In genomic region chr4:99403380-99404194, GRCh38 we compare ENCODE assay signal across 1 cellular context.
TF ChIP-seq lines count a peak whose summit lies in the region.

No MANE protein-coding gene starts in this region.

TF ChIP-seq in SK-N-SH, 30 proteins besides CTCF, POLR2A, EP300 and RAD21 (continued from another document):
- TF ChIP-seq, protein P1, sequence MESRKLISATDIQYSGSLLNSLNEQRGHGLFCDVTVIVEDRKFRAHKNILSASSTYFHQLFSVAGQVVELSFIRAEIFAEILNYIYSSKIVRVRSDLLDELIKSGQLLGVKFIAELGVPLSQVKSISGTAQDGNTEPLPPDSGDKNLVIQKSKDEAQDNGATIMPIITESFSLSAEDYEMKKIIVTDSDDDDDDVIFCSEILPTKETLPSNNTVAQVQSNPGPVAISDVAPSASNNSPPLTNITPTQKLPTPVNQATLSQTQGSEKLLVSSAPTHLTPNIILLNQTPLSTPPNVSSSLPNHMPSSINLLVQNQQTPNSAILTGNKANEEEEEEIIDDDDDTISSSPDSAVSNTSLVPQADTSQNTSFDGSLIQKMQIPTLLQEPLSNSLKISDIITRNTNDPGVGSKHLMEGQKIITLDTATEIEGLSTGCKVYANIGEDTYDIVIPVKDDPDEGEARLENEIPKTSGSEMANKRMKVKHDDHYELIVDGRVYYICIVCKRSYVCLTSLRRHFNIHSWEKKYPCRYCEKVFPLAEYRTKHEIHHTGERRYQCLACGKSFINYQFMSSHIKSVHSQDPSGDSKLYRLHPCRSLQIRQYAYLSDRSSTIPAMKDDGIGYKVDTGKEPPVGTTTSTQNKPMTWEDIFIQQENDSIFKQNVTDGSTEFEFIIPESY (IDR thresholded peaks at IDR 0.05; ENCODE audit: borderline replicate concordance, low read depth): no peak
- TF ChIP-seq RFX5 (IDR thresholded peaks at IDR 0.05; ENCODE audit: low read length): no peak
- no peak for TF ChIP-seq SIN3A (IDR thresholded peaks at IDR 0.05; ENCODE audit: borderline replicate concordance, low read depth, low read length)
- TF ChIP-seq TCF12 (IDR thresholded peaks at IDR 0.05): no peak
- no peak for TF ChIP-seq YY1 (IDR thresholded peaks at IDR 0.05; ENCODE audit: low read depth)
- TF ChIP-seq FOXM1 (IDR thresholded peaks at IDR 0.05; ENCODE audit: low read depth): no peak
- TF ChIP-seq EZH2phosphoT487 (IDR thresholded peaks at IDR 0.05; ENCODE audit: borderline replicate concordance, low read depth): no peak
- no peak for TF ChIP-seq PBX3 (IDR thresholded peaks at IDR 0.05)
- no peak for TF ChIP-seq POLR2AphosphoS5 (IDR thresholded peaks at IDR 0.05; ENCODE audit: low read depth, low read length)
- no peak for TF ChIP-seq CHD2 (IDR thresholded peaks at IDR 0.05; ENCODE audit: low read length, partially characterized antibody)
- no peak for TF ChIP-seq JUND (IDR thresholded peaks at IDR 0.05)
- TF ChIP-seq USF1 (IDR thresholded peaks at IDR 0.05; ENCODE audit: borderline replicate concordance, low read depth): no peak
- TF ChIP-seq MXI1 (IDR thresholded peaks at IDR 0.05; ENCODE audit: low read depth, low read length): no peak
